2 cellular contexts compared by ENCODE assay signal in genomic region chr5:171975877-171976667, GRCh38.
A peak's percentile ranks its signal among the peaks of the same experiment; 100 is the strongest.
TF ChIP-seq lines count a peak whose summit lies in the region.

No MANE protein-coding gene starts in this region.

TF ChIP-seq in A549, 52 proteins besides CTCF, POLR2A, EP300 and RAD21 (continued from another document):
- TF ChIP-seq USF2 (IDR thresholded peaks at IDR 0.05) (no peak), ESRRA (IDR thresholded peaks at IDR 0.05; ENCODE audit: borderline replicate concordance, low read length) (no peak), RFX5 (IDR thresholded peaks at IDR 0.05) (no peak), BHLHE40 (IDR thresholded peaks at IDR 0.05; ENCODE audit: low read depth, low read length) (no peak), HEYL (CRISPR knock-in tag; IDR thresholded peaks at IDR 0.05) (no peak), E2F6 (IDR thresholded peaks at IDR 0.05; ENCODE audit: borderline replicate concordance, low read depth) (no peak), HOXB13 (CRISPR knock-in tag; IDR thresholded peaks at IDR 0.05; ENCODE audit: low read depth) (no peak), CEBPB (IDR thresholded peaks at IDR 0.05) (no peak), JUN (IDR thresholded peaks at IDR 0.05) (no peak), TFCP2L1 (CRISPR knock-in tag; IDR thresholded peaks at IDR 0.05) (no peak), KDM1A (IDR thresholded peaks at IDR 0.05; ENCODE audit: low read depth) (no peak), RCOR1 (IDR thresholded peaks at IDR 0.05; ENCODE audit: low read depth, low read length) (no peak), HES2 (IDR thresholded peaks at IDR 0.05) (no peak), RNF2 (IDR thresholded peaks at IDR 0.05; ENCODE audit: borderline replicate concordance, low read depth) (no peak), HMGXB4 (CRISPR knock-in tag; IDR thresholded peaks at IDR 0.05; ENCODE audit: borderline replicate concordance) (no peak), ATOH8 (CRISPR knock-in tag; IDR thresholded peaks at IDR 0.05; ENCODE audit: low read depth) (no peak), CBX2 (IDR thresholded peaks at IDR 0.05; ENCODE audit: borderline replicate concordance, low read depth) (no peak), ZC3H11A (IDR thresholded peaks at IDR 0.05) (no peak)

TF ChIP-seq in HEK293, 187 proteins besides CTCF, POLR2A, EP300 and RAD21 (continued from another document):
- TF ChIP-seq, protein P1, sequence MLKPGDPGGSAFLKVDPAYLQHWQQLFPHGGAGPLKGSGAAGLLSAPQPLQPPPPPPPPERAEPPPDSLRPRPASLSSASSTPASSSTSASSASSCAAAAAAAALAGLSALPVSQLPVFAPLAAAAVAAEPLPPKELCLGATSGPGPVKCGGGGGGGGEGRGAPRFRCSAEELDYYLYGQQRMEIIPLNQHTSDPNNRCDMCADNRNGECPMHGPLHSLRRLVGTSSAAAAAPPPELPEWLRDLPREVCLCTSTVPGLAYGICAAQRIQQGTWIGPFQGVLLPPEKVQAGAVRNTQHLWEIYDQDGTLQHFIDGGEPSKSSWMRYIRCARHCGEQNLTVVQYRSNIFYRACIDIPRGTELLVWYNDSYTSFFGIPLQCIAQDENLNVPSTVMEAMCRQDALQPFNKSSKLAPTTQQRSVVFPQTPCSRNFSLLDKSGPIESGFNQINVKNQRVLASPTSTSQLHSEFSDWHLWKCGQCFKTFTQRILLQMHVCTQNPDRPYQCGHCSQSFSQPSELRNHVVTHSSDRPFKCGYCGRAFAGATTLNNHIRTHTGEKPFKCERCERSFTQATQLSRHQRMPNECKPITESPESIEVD (tag by site-specific recombination; IDR thresholded peaks at IDR 0.05) = peak; percentile 11; the same call in 1 of the 2 replicates
- TF ChIP-seq, protein P2, sequence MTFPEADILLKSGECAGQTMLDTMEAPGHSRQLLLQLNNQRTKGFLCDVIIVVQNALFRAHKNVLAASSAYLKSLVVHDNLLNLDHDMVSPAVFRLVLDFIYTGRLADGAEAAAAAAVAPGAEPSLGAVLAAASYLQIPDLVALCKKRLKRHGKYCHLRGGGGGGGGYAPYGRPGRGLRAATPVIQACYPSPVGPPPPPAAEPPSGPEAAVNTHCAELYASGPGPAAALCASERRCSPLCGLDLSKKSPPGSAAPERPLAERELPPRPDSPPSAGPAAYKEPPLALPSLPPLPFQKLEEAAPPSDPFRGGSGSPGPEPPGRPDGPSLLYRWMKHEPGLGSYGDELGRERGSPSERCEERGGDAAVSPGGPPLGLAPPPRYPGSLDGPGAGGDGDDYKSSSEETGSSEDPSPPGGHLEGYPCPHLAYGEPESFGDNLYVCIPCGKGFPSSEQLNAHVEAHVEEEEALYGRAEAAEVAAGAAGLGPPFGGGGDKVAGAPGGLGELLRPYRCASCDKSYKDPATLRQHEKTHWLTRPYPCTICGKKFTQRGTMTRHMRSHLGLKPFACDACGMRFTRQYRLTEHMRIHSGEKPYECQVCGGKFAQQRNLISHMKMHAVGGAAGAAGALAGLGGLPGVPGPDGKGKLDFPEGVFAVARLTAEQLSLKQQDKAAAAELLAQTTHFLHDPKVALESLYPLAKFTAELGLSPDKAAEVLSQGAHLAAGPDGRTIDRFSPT (tag by site-specific recombination; IDR thresholded peaks at IDR 0.05) = no peak
- TF ChIP-seq ZNF19 (tag by site-specific recombination; IDR thresholded peaks at IDR 0.05; ENCODE audit: low read depth) (no peak), ZNF366 (tag by site-specific recombination; conservative IDR thresholded peaks at IDR 0.05) (peak; percentile 71), ZNF629 (tag by site-specific recombination; IDR thresholded peaks at IDR 0.05) (peak; percentile 27; the same call in 1 of the 2 replicates), ZNF404 (tag by site-specific recombination; IDR thresholded peaks at IDR 0.05) (no peak), IKZF3 (tag by site-specific recombination; IDR thresholded peaks at IDR 0.05) (peak; percentile 30; the same call in 1 of the 2 replicates), SP7 (tag by site-specific recombination; IDR thresholded peaks at IDR 0.05) (no peak)
